Comparison of ENCODE assay signal across 13 cellular contexts in genomic region chr2:37782721-37783438, GRCh38.
DNase-seq lines count a peak whose midpoint lies in the region; ATAC-seq, FAIRE-seq and TF ChIP-seq lines count a peak whose summit lies in the region.
"Had no signal": no experiment of that assay in that cellular context is flagged by ENCODE, and none has a peak within 500 bp of the region (broad histone marks: within the 10 kb centered on the region; RNA-seq: fewer than 3 reads in every experiment).

No MANE protein-coding gene starts in this region.

- no peaks in the 10 kb centered on the region for H3K27me3 ChIP-seq in mammary epithelial cell (ENCODE audit: insufficient read depth, low read length)
- no peaks in the 10 kb centered on the region for H3K27me3 ChIP-seq in WERI-Rb-1 (ENCODE audit: insufficient read depth, low read depth, severe bottlenecking)

- H3K27me3 Mint-ChIP-seq in MCF 10A (ENCODE audit: insufficient read depth, unreplicated experiment) = no peaks in the 10 kb centered on the region
- H3K27me3 Mint-ChIP-seq: activated naive CD8-positive, alpha-beta T cell treated with anti-CD3 and anti-CD28 coated beads, Interleukin-2, amount 10 ng/mL, durations not matched to agents 7 days and 5 days had no signal

- H3K36me3 ChIP-seq in mammary epithelial cell (ENCODE audit: insufficient read depth, low read length) (no peaks in the 10 kb centered on the region), WERI-Rb-1 (no peaks in the 10 kb centered on the region)

- TF ChIP-seq POLR2A in lower leg skin (IDR thresholded peaks at IDR 0.05) = no peak

- H3K4me3 ChIP-seq in mammary epithelial cell (replicated peaks in 1 of 3; ENCODE audit: insufficient read depth in 1 of 3, low read depth in 2 of 3, low read length in 3 of 3) = no peak overlapping the region
- no peak overlapping the region for H3K4me3 ChIP-seq in WERI-Rb-1 (ENCODE audit: low read depth, low read length)
- H3K4me3 ChIP-seq in lower leg skin (ENCODE audit: low read depth, poor library complexity, severe bottlenecking) = no peak overlapping the region

- peak; percentile 39 for DNase-seq in MCF 10A (ENCODE audit: unreplicated experiment)
- no peak for DNase-seq in mammary epithelial cell
- peak; percentile 83 for DNase-seq in amniotic epithelial cell (ENCODE audit: low read depth)
- peak; percentile 82 for DNase-seq in myocyte (ENCODE audit: low read depth)
- no peak for DNase-seq in WERI-Rb-1
- DNase-seq in lower leg skin (ENCODE audit: low spot score in 2 of 2) = no peak
- no peak for DNase-seq in HTR-8/SVneo (ENCODE audit: insufficient read length, low spot score)
- DNase-seq: activated CD8-positive, alpha-beta memory T cell treated with anti-CD3 and anti-CD28 coated beads for 24 hours; activated naive CD8-positive, alpha-beta T cell treated with anti-CD3 and anti-CD28 coated beads, Interleukin-2, amount 10 ng/mL, durations not matched to agents 7 days and 5 days; head of caudate nucleus; OCI-M1; T-helper 9 cell had no signal

- H4K20me1 ChIP-seq in mammary epithelial cell (ENCODE audit: insufficient read depth, low read length) = no peaks in the 10 kb centered on the region

- H3K4me3 Mint-ChIP-seq in MCF 10A (ENCODE audit: unreplicated experiment) = no peak overlapping the region
- H3K4me3 Mint-ChIP-seq: activated naive CD8-positive, alpha-beta T cell treated with anti-CD3 and anti-CD28 coated beads, Interleukin-2, amount 10 ng/mL, durations not matched to agents 7 days and 5 days had no signal

- H3K9me3 Mint-ChIP-seq in MCF 10A (ENCODE audit: unreplicated experiment) = no peaks in the 10 kb centered on the region

- peaks cover 58% of the 10 kb centered on the region for H3K4me1 ChIP-seq in mammary epithelial cell (ENCODE audit: insufficient read depth, low read length)

- H3K27ac ChIP-seq in mammary epithelial cell (ENCODE audit: insufficient read depth, low read depth, low read length) (no peak overlapping the region), WERI-Rb-1 (no peak overlapping the region)

- H2AFZ ChIP-seq in mammary epithelial cell (ENCODE audit: low read depth, low read length) = no peak overlapping the region

- no peak for FAIRE-seq in HTR-8/SVneo (lab: Jason Lieb, UNC)

- WGBS in mammary epithelial cell (ENCODE audit: low coverage, missing lambda C conversion rate) = 57% methylated on average over 10 of the region's 10 CpGs
- 78 to 82% methylated on average over 10 of the region's 10 CpGs for WGBS in lower leg skin, 2 donors

- intact Hi-C loops in MCF 10A (cut with micrococcal nuclease) (no loop called here), mammary epithelial cell (cut with micrococcal nuclease) (no loop called here), lower leg skin (cut with DNase I; ENCODE audit: low total_unique reads) (no loop called here)

- peak overlapping the region; percentile 0 for H3K27ac Mint-ChIP-seq in MCF 10A (ENCODE audit: low read depth, unreplicated experiment)
- H3K27ac Mint-ChIP-seq: activated naive CD8-positive, alpha-beta T cell treated with anti-CD3 and anti-CD28 coated beads, Interleukin-2, amount 10 ng/mL, durations not matched to agents 7 days and 5 days had no signal

- H3K9me3 ChIP-seq in mammary epithelial cell (replicated peaks; ENCODE audit: insufficient read depth, low read length) = peaks cover 7% of the 10 kb centered on the region
- peaks cover 12% of the 10 kb centered on the region for H3K9me3 ChIP-seq in WERI-Rb-1 (ENCODE audit: severe bottlenecking)

- POLR2A ChIA-PET in MCF 10A (lab: Yijun Ruan, JAX) = interaction anchor here (0.6 to 1.0 kb wide), 2 partner anchors 9 to 700 kb away, joined by 4 read pairs; no protein-coding TSS in a partner anchor

- CTCF ChIA-PET in MCF 10A (lab: Yijun Ruan, JAX) = interaction anchor here (0.7 kb wide), 1 partner anchor 296 kb away, joined by 3 read pairs; no protein-coding TSS in a partner anchor
- CTCF ChIA-PET in mammary epithelial cell (lab: Charles Lee; ENCODE audit: low non-redundant PET) = no interaction called here

- no peaks in the 10 kb centered on the region for H3K79me2 ChIP-seq in mammary epithelial cell (ENCODE audit: insufficient read depth, low read length)

- BruUV-seq in MCF 10A (replicated peaks; lab: Mats Ljungman, UMichigan) = no TSS peak
- no TSS peak for BruUV-seq in mammary epithelial cell (replicated peaks; lab: Mats Ljungman, UMichigan)

- H3K4me2 ChIP-seq in mammary epithelial cell (ENCODE audit: insufficient read depth, low read depth, low read length) = no peak overlapping the region

- no peak for ATAC-seq in HG03571 (IDR thresholded peaks at IDR 0.05; ENCODE audit: unreplicated experiment)

- dilution Hi-C loops in mammary epithelial cell (cut with HindIII; ENCODE audit: low sequenced_read_pairs) = no loop called here

- H3K4me1 Mint-ChIP-seq in MCF 10A (ENCODE audit: insufficient read depth, unreplicated experiment) = peaks cover 38% of the 10 kb centered on the region
- H3K4me1 Mint-ChIP-seq: activated naive CD8-positive, alpha-beta T cell treated with anti-CD3 and anti-CD28 coated beads, Interleukin-2, amount 10 ng/mL, durations not matched to agents 7 days and 5 days had no signal

- H3K9ac ChIP-seq in mammary epithelial cell (ENCODE audit: insufficient read depth, low read length) = no peak overlapping the region

- no peaks in the 10 kb centered on the region for H3K36me3 Mint-ChIP-seq in MCF 10A (ENCODE audit: insufficient read depth, unreplicated experiment)

- TF ChIP-seq CTCF in MCF 10A (IDR thresholded peaks at IDR 0.05; ENCODE audit: unreplicated experiment) (no peak), mammary epithelial cell (conservative IDR thresholded peaks at IDR 0.05 in 1 of 2, IDR thresholded peaks at IDR 0.05 in 1 of 2; ENCODE audit: extremely low read depth in 1 of 2, insufficient read depth in 1 of 2, low read depth in 1 of 2, low read length in 2 of 2) (no peak), WERI-Rb-1 (IDR thresholded peaks at IDR 0.05; ENCODE audit: low read depth, low read length) (no peak), lower leg skin (IDR thresholded peaks at IDR 0.05) (no peak)

- in situ Hi-C loops in mammary epithelial cell (cut with MboI; ENCODE audit: low sequenced_read_pairs in 2 of 2) = no loop called here

Comparison
In these comparisons a context has a peak if more than half of its experiments do, and no peak if none do; other contexts are left out.
1. DNase-seq: peak in MCF 10A (single experiment), amniotic epithelial cell (single experiment) and myocyte (single experiment); none in mammary epithelial cell (single experiment), WERI-Rb-1 (single experiment), lower leg skin (0 of 2) and HTR-8/SVneo (single experiment).